In genomic region chr2:171325886-171326585, GRCh38 we compare ENCODE assay signal across 11 cellular contexts.
A peak's percentile ranks its signal among the peaks of the same experiment; 100 is the strongest.
DNase-seq lines count a peak whose midpoint lies in the region; ATAC-seq, FAIRE-seq and TF ChIP-seq lines count a peak whose summit lies in the region.
"Had no signal": no experiment of that assay in that cellular context is flagged by ENCODE, and none has a peak within 500 bp of the region (broad histone marks: within the 10 kb centered on the region; RNA-seq: fewer than 3 reads in every experiment).

No MANE protein-coding gene starts in this region.

- H4K20me1 ChIP-seq in SK-N-SH (ENCODE audit: insufficient read depth) = no peaks in the 10 kb centered on the region

- no peaks in the 10 kb centered on the region for H3K27me3 Mint-ChIP-seq in activated naive CD8-positive, alpha-beta T cell treated with anti-CD3 and anti-CD28 coated beads for 36 hours

- H3F3A ChIP-seq in SK-N-SH (replicated peaks; ENCODE audit: insufficient read depth) = no peaks in the 10 kb centered on the region

- H3K9me3 ChIP-seq in HAP-1 = no peaks in the 10 kb centered on the region
- no peaks in the 10 kb centered on the region for H3K9me3 ChIP-seq in SK-N-SH

- 95% methylated on average over 4 of the region's 4 CpGs for WGBS in SK-N-SH (ENCODE audit: low lambda C conversion rate)

- H3K4me3 ChIP-seq in HAP-1 (no peak overlapping the region), SK-N-SH (ENCODE audit: low read depth in 2 of 2, low read length in 1 of 2) (no peak overlapping the region)

- H2AFZ ChIP-seq in SK-N-SH (ENCODE audit: low read depth) = no peak overlapping the region

- H3K4me1 Mint-ChIP-seq in activated naive CD8-positive, alpha-beta T cell treated with anti-CD3 and anti-CD28 coated beads for 36 hours = peaks cover 39% of the 10 kb centered on the region
- H3K4me1 Mint-ChIP-seq: natural killer cell had no signal

- no peaks in the 10 kb centered on the region for H3K9me2 ChIP-seq in SK-N-SH

- no peak overlapping the region for H3K4me2 ChIP-seq in SK-N-SH

- no peaks in the 10 kb centered on the region for H3K27me3 ChIP-seq in HAP-1 (ENCODE audit: low read depth)
- no peaks in the 10 kb centered on the region for H3K27me3 ChIP-seq in SK-N-SH (ENCODE audit: insufficient read depth)

- peaks cover 5% of the 10 kb centered on the region for H3K36me3 ChIP-seq in HAP-1 (replicated peaks)
- peaks cover 0 to 7% of the 10 kb centered on the region in 2 experiments for H3K36me3 ChIP-seq in SK-N-SH (replicated peaks in 1 of 2; ENCODE audit: control insufficient read depth in 1 of 2, insufficient read depth in 2 of 2, low read length in 1 of 2)

- no peak for TF ChIP-seq RAD21 in SK-N-SH (IDR thresholded peaks at IDR 0.05; ENCODE audit: low read length)

- no peak overlapping the region for H3K27ac ChIP-seq in SK-N-SH (ENCODE audit: low read depth in 2 of 2, low read length in 1 of 2)

- TF ChIP-seq EP300 in SK-N-SH (IDR thresholded peaks at IDR 0.05; ENCODE audit: borderline replicate concordance in 1 of 2, low read depth in 1 of 2, low read length in 1 of 2) = no peak

- ATAC-seq in GM18858 (IDR thresholded peaks at IDR 0.05; ENCODE audit: unreplicated experiment) (peak; percentile 52), HG03378 (IDR thresholded peaks at IDR 0.05; ENCODE audit: unreplicated experiment) (peak; percentile 51)

- peak overlapping the region; percentile 68 for H3K27ac Mint-ChIP-seq in activated naive CD8-positive, alpha-beta T cell treated with anti-CD3 and anti-CD28 coated beads for 36 hours
- H3K27ac Mint-ChIP-seq: natural killer cell had no signal

- peak overlapping the region; percentile 34 for H3K4me3 Mint-ChIP-seq in activated naive CD8-positive, alpha-beta T cell treated with anti-CD3 and anti-CD28 coated beads for 36 hours
- H3K4me3 Mint-ChIP-seq: natural killer cell had no signal

- H3K9me3 Mint-ChIP-seq in activated naive CD8-positive, alpha-beta T cell treated with anti-CD3 and anti-CD28 coated beads for 36 hours = no peaks in the 10 kb centered on the region
- H3K9me3 Mint-ChIP-seq: natural killer cell had no signal

- H3K9ac ChIP-seq in SK-N-SH = no peak overlapping the region

- TF ChIP-seq CTCF in SK-N-SH (IDR thresholded peaks at IDR 0.05) = no peak

- DNase-seq in activated naive CD8-positive, alpha-beta T cell treated with anti-CD3 and anti-CD28 coated beads for 36 hours = no peak
- DNase-seq in HAP-1 (ENCODE audit: low spot score in 2 of 2) (no peak), NCI-H524 treated with DMSO at 0.1 percent for 48 hours (lab: John Stamatoyannopoulos, UW) (no peak), SK-N-SH (no peak), activated gamma-delta T cell (lab: John Stamatoyannopoulos, UW) (no peak)
- DNase-seq: amygdala, natural killer cell, NCI-H774 had no signal

- peak; percentile 25 for FAIRE-seq in A204.1 (lab: Jason Lieb, UNC)

- H3K4me1 ChIP-seq in HAP-1 (no peaks in the 10 kb centered on the region; the same call in 1 of the 2 replicates), SK-N-SH (ENCODE audit: control insufficient read depth in 1 of 2, insufficient read depth in 2 of 2, low read depth in 1 of 2, low read length in 1 of 2) (no peaks in the 10 kb centered on the region)

- POLR2A ChIA-PET in SK-N-SH (lab: Yijun Ruan, JAX) = no interaction called here

- H3K79me2 ChIP-seq in SK-N-SH (ENCODE audit: insufficient read depth) = no peaks in the 10 kb centered on the region

- CTCF ChIA-PET in SK-N-SH (lab: Yijun Ruan, JAX) = interaction anchor here (0.9 kb wide), 1 partner anchor 18 kb away, joined by 3 read pairs; no protein-coding TSS in a partner anchor

- in situ Hi-C loops in HAP-1 (cut with MboI; ENCODE audit: low sequenced_read_pairs) = no loop called here

- H3K36me3 Mint-ChIP-seq in activated naive CD8-positive, alpha-beta T cell treated with anti-CD3 and anti-CD28 coated beads for 36 hours = peaks cover 51% of the 10 kb centered on the region
- H3K36me3 Mint-ChIP-seq: natural killer cell had no signal

TF ChIP-seq in SK-N-SH, 30 proteins besides CTCF, POLR2A, EP300 and RAD21:
- TF ChIP-seq, protein P1, sequence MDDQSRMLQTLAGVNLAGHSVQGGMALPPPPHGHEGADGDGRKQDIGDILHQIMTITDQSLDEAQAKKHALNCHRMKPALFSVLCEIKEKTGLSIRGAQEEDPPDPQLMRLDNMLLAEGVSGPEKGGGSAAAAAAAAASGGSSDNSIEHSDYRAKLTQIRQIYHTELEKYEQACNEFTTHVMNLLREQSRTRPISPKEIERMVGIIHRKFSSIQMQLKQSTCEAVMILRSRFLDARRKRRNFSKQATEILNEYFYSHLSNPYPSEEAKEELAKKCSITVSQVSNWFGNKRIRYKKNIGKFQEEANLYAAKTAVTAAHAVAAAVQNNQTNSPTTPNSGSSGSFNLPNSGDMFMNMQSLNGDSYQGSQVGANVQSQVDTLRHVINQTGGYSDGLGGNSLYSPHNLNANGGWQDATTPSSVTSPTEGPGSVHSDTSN (IDR thresholded peaks at IDR 0.05) = no peak
- TF ChIP-seq EZH2phosphoT487 (IDR thresholded peaks at IDR 0.05; ENCODE audit: borderline replicate concordance, low read depth) (no peak), POLR2AphosphoS5 (IDR thresholded peaks at IDR 0.05; ENCODE audit: low read depth, low read length) (no peak), RFX5 (IDR thresholded peaks at IDR 0.05; ENCODE audit: low read length) (no peak), TCF12 (IDR thresholded peaks at IDR 0.05) (no peak), TAF1 (IDR thresholded peaks at IDR 0.05; ENCODE audit: borderline replicate concordance, low read depth, low read length) (no peak), USF2 (IDR thresholded peaks at IDR 0.05; ENCODE audit: borderline replicate concordance, low read depth, low read length) (no peak), GATA2 (CRISPR knock-in tag; IDR thresholded peaks at IDR 0.05) (no peak), MEF2A (IDR thresholded peaks at IDR 0.05; ENCODE audit: borderline replicate concordance, low read depth) (no peak), FOXJ3 (CRISPR knock-in tag; IDR thresholded peaks at IDR 0.05) (no peak)
